Comparison of ENCODE assay signal across 1 cellular context in genomic region chr11:65314501-65315203, GRCh38.
TF ChIP-seq lines count a peak whose summit lies in the region.

Gene CDC42EP2 (plus strand): TSS chr11:65314866. CDS start chr11:65320899, 6,033 bp downstream.

TF ChIP-seq in A549, 52 proteins besides CTCF, POLR2A, EP300 and RAD21 (continued from another document):
- TF ChIP-seq HOXA7 (CRISPR knock-in tag; IDR thresholded peaks at IDR 0.05) (no peak), KDM1A (IDR thresholded peaks at IDR 0.05; ENCODE audit: low read depth) (no peak), ELK1 (IDR thresholded peaks at IDR 0.05; ENCODE audit: low read depth, low read length) (no peak), MAX (IDR thresholded peaks at IDR 0.05) (peak; percentile 25; the same call in 1 of the 2 replicates), MYC (IDR thresholded peaks at IDR 0.05; ENCODE audit: borderline replicate concordance, low read length) (no peak), NFE2L2 (conservative IDR thresholded peaks at IDR 0.05; ENCODE audit: low read length) (no peak), TP53 (CRISPR knock-in tag; IDR thresholded peaks at IDR 0.05) (no peak), CHD4 (IDR thresholded peaks at IDR 0.05; ENCODE audit: borderline replicate concordance) (no peak), CBX8 (IDR thresholded peaks at IDR 0.05) (no peak), BCL3 (IDR thresholded peaks at IDR 0.05) (0 out of 3 replicates have a peak, but pooled peaks have one; percentile 25)
- TF ChIP-seq, protein P1, sequence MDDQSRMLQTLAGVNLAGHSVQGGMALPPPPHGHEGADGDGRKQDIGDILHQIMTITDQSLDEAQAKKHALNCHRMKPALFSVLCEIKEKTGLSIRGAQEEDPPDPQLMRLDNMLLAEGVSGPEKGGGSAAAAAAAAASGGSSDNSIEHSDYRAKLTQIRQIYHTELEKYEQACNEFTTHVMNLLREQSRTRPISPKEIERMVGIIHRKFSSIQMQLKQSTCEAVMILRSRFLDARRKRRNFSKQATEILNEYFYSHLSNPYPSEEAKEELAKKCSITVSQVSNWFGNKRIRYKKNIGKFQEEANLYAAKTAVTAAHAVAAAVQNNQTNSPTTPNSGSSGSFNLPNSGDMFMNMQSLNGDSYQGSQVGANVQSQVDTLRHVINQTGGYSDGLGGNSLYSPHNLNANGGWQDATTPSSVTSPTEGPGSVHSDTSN (IDR thresholded peaks at IDR 0.05) = no peak; the same call in 1 of the 2 replicates
TF ChIP-seq in A549: peak in this region for 5.
